Comparison of ENCODE assay signal across 1 cellular context in genomic region chr19:12938536-12939291, GRCh38.
A peak's percentile ranks its signal among the peaks of the same experiment; 100 is the strongest.
TF ChIP-seq lines count a peak whose summit lies in the region.

TSS of gene CALR (plus strand) at chr19:12938609. CDS start at chr19:12938680, 71 bp downstream.

TF ChIP-seq in HepG2, 621 proteins besides CTCF, POLR2A, EP300 and RAD21 (continued from another document and continues in another):
- TF ChIP-seq REST (IDR thresholded peaks at IDR 0.05; ENCODE audit: borderline replicate concordance in 1 of 2, low read depth in 1 of 2, low read length in 2 of 2) (peak in 1 of 2 experiments; percentile 68; a peak in 1 of 4 replicates), ZNF276 (CRISPR knock-in tag; IDR thresholded peaks at IDR 0.05; ENCODE audit: low read depth) (peak; percentile 51; the same call in 1 of the 2 replicates), ZNF777 (CRISPR knock-in tag; IDR thresholded peaks at IDR 0.05) (peak; percentile 98), PHF20 (CRISPR knock-in tag; IDR thresholded peaks at IDR 0.05) (0 out of 2 replicates have a peak, but pooled peaks have one; percentile 50), HNF4A (CRISPR knock-in tag; IDR thresholded peaks at IDR 0.05) (no peak), JUND (CRISPR knock-in tag; IDR thresholded peaks at IDR 0.05) (no peak), ARNTL (CRISPR knock-in tag; IDR thresholded peaks at IDR 0.05) (peak; percentile 34; the same call in 1 of the 2 replicates), HNRNPUL1 (IDR thresholded peaks at IDR 0.05; ENCODE audit: low read depth, low read length) (0 out of 2 replicates have a peak, but pooled peaks have one; percentile 43), ZSCAN5A (CRISPR knock-in tag; IDR thresholded peaks at IDR 0.05; ENCODE audit: borderline replicate concordance) (0 out of 2 replicates have a peak, but pooled peaks have one; percentile 7), ZNF329 (CRISPR knock-in tag; IDR thresholded peaks at IDR 0.05; ENCODE audit: low read depth) (peak; percentile 73; the same call in 1 of the 2 replicates), ZBTB38 (CRISPR knock-in tag; IDR thresholded peaks at IDR 0.05) (peak; percentile 32; the same call in 1 of the 2 replicates), FOSL2 (CRISPR knock-in tag; IDR thresholded peaks at IDR 0.05) (0 out of 2 replicates have a peak, but pooled peaks have one; percentile 4), ZFP36L2 (CRISPR knock-in tag; IDR thresholded peaks at IDR 0.05) (no peak), ZBTB3 (CRISPR knock-in tag; IDR thresholded peaks at IDR 0.05; ENCODE audit: borderline replicate concordance, low read depth) (0 out of 2 replicates have a peak, but pooled peaks have one; percentile 23), ZNF747 (CRISPR knock-in tag; IDR thresholded peaks at IDR 0.05; ENCODE audit: borderline replicate concordance) (peak; percentile 70), NCOA2 (CRISPR knock-in tag; IDR thresholded peaks at IDR 0.05) (peak; percentile 11; the same call in 1 of the 2 replicates), IRF2 (CRISPR knock-in tag; IDR thresholded peaks at IDR 0.05) (peak; percentile 89), HNF1A (IDR thresholded peaks at IDR 0.05; ENCODE audit: low read depth) (no peak), HNF1A (CRISPR knock-in tag; IDR thresholded peaks at IDR 0.05; ENCODE audit: borderline replicate concordance) (no peak; the same call in 1 of the 2 replicates), ZBTB25 (CRISPR knock-in tag; IDR thresholded peaks at IDR 0.05) (peak; percentile 34; the same call in 1 of the 2 replicates), ZNF430 (CRISPR knock-in tag; IDR thresholded peaks at IDR 0.05) (peak; percentile 31; the same call in 1 of the 2 replicates), FOXO4 (CRISPR knock-in tag; conservative IDR thresholded peaks at IDR 0.05) (0 out of 2 replicates have a peak, but pooled peaks have one; percentile 59), PHF8 (CRISPR knock-in tag; IDR thresholded peaks at IDR 0.05) (peak; percentile 91), ZNF34 (CRISPR knock-in tag; IDR thresholded peaks at IDR 0.05; ENCODE audit: borderline replicate concordance) (peak; percentile 93), GTF2F1 (IDR thresholded peaks at IDR 0.05; ENCODE audit: low read length) (peak; percentile 71; the same call in 1 of the 2 replicates), ZNF691 (CRISPR knock-in tag; IDR thresholded peaks at IDR 0.05; ENCODE audit: borderline replicate concordance, low read depth) (0 out of 2 replicates have a peak, but pooled peaks have one; percentile 75), ZNF460 (CRISPR knock-in tag; IDR thresholded peaks at IDR 0.05; ENCODE audit: borderline replicate concordance) (no peak; the same call in 1 of the 2 replicates), AFF4 (CRISPR knock-in tag; IDR thresholded peaks at IDR 0.05) (peak; percentile 72; the same call in 1 of the 2 replicates), DNMT3B (CRISPR knock-in tag; conservative IDR thresholded peaks at IDR 0.05) (peak; percentile 60; the same call in 1 of the 2 replicates), NCOA1 (CRISPR knock-in tag; IDR thresholded peaks at IDR 0.05) (peak; percentile 75; the same call in 1 of the 2 replicates), ZNF501 (CRISPR knock-in tag; IDR thresholded peaks at IDR 0.05) (peak; percentile 40; the same call in 1 of the 2 replicates), HNF1B (CRISPR knock-in tag; IDR thresholded peaks at IDR 0.05) (0 out of 2 replicates have a peak, but pooled peaks have one; percentile 24), ZNF205 (CRISPR knock-in tag; IDR thresholded peaks at IDR 0.05) (no peak), ZNF263 (CRISPR knock-in tag; IDR thresholded peaks at IDR 0.05) (peak; percentile 87; the same call in 1 of the 2 replicates)
